10 cellular contexts compared by ENCODE assay signal in the genomic region with DNA sequence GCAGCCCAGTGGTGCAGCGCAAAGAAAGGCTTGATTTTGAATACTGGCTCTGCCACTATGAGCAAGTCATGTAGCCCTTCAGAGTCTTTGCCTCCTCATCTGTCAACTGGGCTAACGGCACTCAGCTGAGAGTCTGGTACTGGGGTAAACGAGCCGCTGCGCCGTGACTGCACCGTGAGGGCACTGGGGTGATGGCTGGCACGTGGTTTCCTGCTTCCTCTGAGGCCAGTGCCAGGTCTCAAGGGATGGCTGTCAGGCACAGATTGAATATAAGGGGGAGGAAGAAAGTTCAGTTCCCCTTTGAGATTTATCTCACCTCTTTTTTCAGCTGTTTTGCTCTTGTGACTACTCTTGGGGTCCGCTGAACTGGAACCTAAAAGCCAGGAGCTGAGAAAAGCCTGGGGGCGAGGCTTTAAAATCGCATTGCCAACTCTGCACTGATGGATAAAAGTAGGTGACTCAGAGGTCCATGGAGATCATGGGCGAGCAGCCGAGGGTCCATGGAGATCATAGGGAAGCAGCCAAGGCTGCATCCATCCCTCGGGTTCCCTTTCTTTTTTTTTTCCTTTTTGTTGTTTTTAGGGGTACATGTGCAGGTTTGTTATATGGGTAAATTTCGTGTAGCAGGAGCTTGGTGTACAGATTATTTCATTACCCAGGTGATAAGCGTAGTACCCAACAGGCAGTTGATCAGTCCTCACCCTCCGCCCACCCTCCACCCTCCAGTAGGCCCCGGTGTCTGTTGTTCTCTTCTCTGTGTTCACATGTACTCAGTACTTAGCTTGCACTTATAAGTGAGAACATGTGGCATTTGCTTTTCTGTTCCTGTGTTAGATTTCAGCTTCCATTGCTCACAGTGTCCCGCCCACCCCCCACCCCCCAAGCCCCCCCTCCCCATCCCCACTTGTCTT.
A peak's percentile ranks its signal among the peaks of the same experiment; 100 is the strongest.
DNase-seq lines count a peak whose midpoint lies in the region; ATAC-seq, FAIRE-seq and TF ChIP-seq lines count a peak whose summit lies in the region.
"Had no signal": no experiment of that assay in that cellular context is flagged by ENCODE, and none has a peak within 500 bp of the region (broad histone marks: within the 10 kb centered on the region; RNA-seq: fewer than 3 reads in every experiment).

No MANE protein-coding gene starts in this region.

- no peaks in the 10 kb centered on the region for H3K4me1 ChIP-seq in Peyer's patch
- H3K4me1 ChIP-seq in spleen, result peaks cover 6 to 37% (median 20%) of the 10 kb centered on the region in 6 donors
- no peaks in the 10 kb centered on the region for H3K4me1 ChIP-seq in pancreas

- TF ChIP-seq CTCF in Peyer's patch (IDR thresholded peaks at IDR 0.05) (no peak), spleen (IDR thresholded peaks at IDR 0.05 in 8 of 11, conservative IDR thresholded peaks at IDR 0.05 in 3 of 11) (no peak), pancreas (IDR thresholded peaks at IDR 0.05) (no peak)

- no peaks in the 10 kb centered on the region for H3K36me3 ChIP-seq in Peyer's patch
- H3K36me3 ChIP-seq in spleen, result no peaks in the 10 kb centered on the region
- H3K36me3 ChIP-seq in pancreas, result no peaks in the 10 kb centered on the region

- H3K9me3 ChIP-seq in Peyer's patch (no peaks in the 10 kb centered on the region), spleen (no peaks in the 10 kb centered on the region), pancreas (no peaks in the 10 kb centered on the region)

- 40 to 53% (median 43%) methylated on average over 19 of the region's 19 CpGs for WGBS in spleen, 5 donors
- 78 to 83% methylated on average over 19 of the region's 19 CpGs for WGBS in pancreas, 2 donors

- no peaks in the 10 kb centered on the region for H3K27me3 ChIP-seq in Peyer's patch
- H3K27me3 ChIP-seq in spleen (replicated peaks in 1 of 7), result no peaks in the 10 kb centered on the region
- no peaks in the 10 kb centered on the region for H3K27me3 ChIP-seq in pancreas
- H3K27me3 ChIP-seq: dorsolateral prefrontal cortex had no signal

- H3K27ac ChIP-seq in Peyer's patch, result peak overlapping the region in 1 of 4 donors; percentile 19
- peak overlapping the region in 4 of 8 donors; percentile 13 to 61 (median 42) for H3K27ac ChIP-seq in spleen
- no peak overlapping the region for H3K27ac ChIP-seq in pancreas
- H3K27ac ChIP-seq: dorsolateral prefrontal cortex had no signal

- intact Hi-C loops in spleen (cut with DNase I; ENCODE audit: low total_unique reads) (no loop called here), pancreas (cut with DNase I) (no loop called here)

- no peak for FAIRE-seq in pancreas (lab: Jason Lieb, UNC)

- TF ChIP-seq POLR2A in Peyer's patch (IDR thresholded peaks at IDR 0.05), result no peak
- no peak for TF ChIP-seq POLR2A in spleen (IDR thresholded peaks at IDR 0.05)

- H3K4me3 ChIP-seq in Peyer's patch (no peak overlapping the region), spleen (no peak overlapping the region), pancreas (no peak overlapping the region)
- H3K4me3 ChIP-seq: dorsolateral prefrontal cortex had no signal

- DNase-seq in Peyer's patch, result peak in 2 of 3 donors; percentile 84 to 85
- peak; percentile 41 for DNase-seq in activated naive CD4-positive, alpha-beta T cell treated with Interleukin-2 at 50 U/mL for 16 hours
- peak; percentile 94 for DNase-seq in spleen
- no peak for DNase-seq in pancreas
- no peak for DNase-seq in SKM-1 treated with dmso at 0.1 percent for 144 hours (lab: John Stamatoyannopoulos, UW; ENCODE audit: unreplicated experiment)
- no peak for DNase-seq in NCI-H2171 treated with DMSO at 0.1 percent for 48 hours (lab: John Stamatoyannopoulos, UW)
- no peak for DNase-seq in NCI-H748 treated with DMSO at 0.1 percent for 48 hours (lab: John Stamatoyannopoulos, UW)
- DNase-seq: dorsolateral prefrontal cortex had no signal

- ATAC-seq in GM18498 (IDR thresholded peaks at IDR 0.05; ENCODE audit: unreplicated experiment) (peak; percentile 74), pancreas (no peak)
- ATAC-seq: HCT116 had no signal

Comparison
In these comparisons a context has a peak if more than half of its experiments do, and no peak if none do; other contexts are left out.
1. DNase-seq: peak in Peyer's patch (2 of 3), activated naive CD4-positive, alpha-beta T cell treated with Interleukin-2 at 50 U/mL for 16 hours (single experiment) and spleen (single experiment); none in pancreas (0 of 6), SKM-1 treated with dmso at 0.1 percent for 144 hours (single experiment), NCI-H2171 treated with DMSO at 0.1 percent for 48 hours (single experiment) and NCI-H748 treated with DMSO at 0.1 percent for 48 hours (single experiment).